Comparison of ENCODE assay signal across 24 cellular contexts in genomic region chr19:54333586-54334298, GRCh38. TPM values are rescaled to one million over a fixed set of nuclear protein-coding genes. Genes with fewer than 3 reads are reported as not detected.
"Had no signal": no experiment of that assay in that cellular context is flagged by ENCODE, and none has a peak within 500 bp of the region (broad histone marks: within the 10 kb centered on the region; RNA-seq: fewer than 3 reads in every experiment).

No MANE protein-coding gene starts in this region.

- H3K36me3 ChIP-seq: esophagus muscularis mucosa, gastrocnemius medialis, heart right ventricle, left ventricle myocardium inferior, lower lobe of right lung, sigmoid colon, suprapubic skin, thyroid gland, uterus had no signal

- H3K9ac ChIP-seq: parathyroid adenoma had no signal

- H3K9me3 ChIP-seq: esophagus muscularis mucosa, gastrocnemius medialis, heart right ventricle, left ventricle myocardium inferior, lower lobe of right lung, sigmoid colon, suprapubic skin, thyroid gland, uterus had no signal

- H3K4me3 ChIP-seq: dorsolateral prefrontal cortex, esophagus muscularis mucosa, gastrocnemius medialis, heart right ventricle, left ventricle myocardium inferior, lower lobe of right lung, sigmoid colon, skin epidermis, suprapubic skin, thyroid gland, uterus had no signal

- H3K9me3 Mint-ChIP-seq: naive thymus-derived CD4-positive, alpha-beta T cell; type B pancreatic cell had no signal

- H3K4me1 ChIP-seq: esophagus muscularis mucosa, gastrocnemius medialis, heart right ventricle, left ventricle myocardium inferior, lower lobe of right lung, parathyroid adenoma, sigmoid colon, suprapubic skin, thyroid gland, uterus had no signal

- H3K79me2 ChIP-seq: parathyroid adenoma had no signal

- H3K27ac ChIP-seq: dorsolateral prefrontal cortex, esophagus muscularis mucosa, gastrocnemius medialis, heart right ventricle, left ventricle myocardium inferior, lower lobe of right lung, parathyroid adenoma, sigmoid colon, skin epidermis, suprapubic skin, thyroid gland, uterus had no signal

- H2AFZ ChIP-seq: parathyroid adenoma had no signal

- H3K27me3 ChIP-seq: gastrocnemius medialis, thyroid gland, uterus had no signal

- H3K27ac Mint-ChIP-seq: naive thymus-derived CD4-positive, alpha-beta T cell; nephron progenitor cell; type B pancreatic cell had no signal

- H3K36me3 Mint-ChIP-seq: naive thymus-derived CD4-positive, alpha-beta T cell; type B pancreatic cell had no signal

- H3K4me3 Mint-ChIP-seq: naive thymus-derived CD4-positive, alpha-beta T cell; nephron progenitor cell; type B pancreatic cell had no signal

- DNase-seq: cortex of kidney; dorsolateral prefrontal cortex; effector CD8-positive, alpha-beta T cell; gastrocnemius medialis; heart right ventricle; left ventricle myocardium inferior; lower lobe of right lung; mesenchymal stem cell; naive thymus-derived CD4-positive, alpha-beta T cell; nephron progenitor cell; sigmoid colon; stimulated activated CD4-positive, alpha-beta T cell treated with anti-CD3 and anti-CD28 coated beads, Interleukin-2, amount 100 ng/mL, for 24 hours; stimulated activated CD4-positive, alpha-beta T cell treated with anti-CD3 and anti-CD28 coated beads, Interleukin-4, amount 100 ng/mL, for 4 hours; stimulated activated naive CD4-positive, alpha-beta T cell treated with Interleukin-2 at 50 U/mL for 16 hours; thyroid gland; uterus had no signal

- ATAC-seq: gastrocnemius medialis; heart right ventricle; lower lobe of right lung; naive thymus-derived CD4-positive, alpha-beta T cell had no signal

RNA-seq across cellular contexts. Expression of gene LILRA4, which starts 5.2 kb away (rescaled TPM):
- total RNA-seq: chondrocyte, esophagus muscularis mucosa, fibroblast of villous mesenchyme, gastrocnemius medialis, left ventricle myocardium inferior, pulmonary artery endothelial cell, thyroid gland, uterus had no signal

RNA-seq across cellular contexts. Expression of gene LILRA5, which starts 20.8 kb away (rescaled TPM):
- total RNA-seq: chondrocyte, fibroblast of villous mesenchyme, pulmonary artery endothelial cell, suprapubic skin had no signal

RNA-seq across cellular contexts. Expression of gene LAIR1, which starts 31.0 kb away (rescaled TPM):
- total RNA-seq: chondrocyte, pulmonary artery endothelial cell had no signal

RNA-seq across cellular contexts. Expression of gene LILRB2, which starts 52.8 kb away (rescaled TPM):
- total RNA-seq: chondrocyte, fibroblast of villous mesenchyme, pulmonary artery endothelial cell had no signal
